14 cellular contexts compared by ENCODE assay signal in genomic region chr1:183019860-183020259, GRCh38. TPM values are rescaled to one million over a fixed set of nuclear protein-coding genes. Genes with fewer than 3 reads are reported as not detected.
DNase-seq lines count a peak whose midpoint lies in the region; ATAC-seq and TF ChIP-seq lines count a peak whose summit lies in the region.
"Had no signal": no experiment of that assay in that cellular context is flagged by ENCODE, and none has a peak within 500 bp of the region (broad histone marks: within the 10 kb centered on the region; RNA-seq: fewer than 3 reads in every experiment).

No MANE protein-coding gene starts in this region.

- TF ChIP-seq CTCF in choroid plexus epithelial cell (conservative IDR thresholded peaks at IDR 0.05; ENCODE audit: low read depth, low read length): peak; percentile 56

- H3K4me1 ChIP-seq in GM23248 (ENCODE audit: insufficient read depth): peaks cover 8% of the 10 kb centered on the region
- H3K4me1 ChIP-seq: Peyer's patch had no signal

- H3K4me3 ChIP-seq in choroid plexus epithelial cell (ENCODE audit: low read depth, low read length): no peak overlapping the region
- no peak overlapping the region for H3K4me3 ChIP-seq in GM23248
- H3K4me3 ChIP-seq: dorsolateral prefrontal cortex, Peyer's patch had no signal

- H3K9me2 ChIP-seq in GM23248 (ENCODE audit: insufficient read depth): no peaks in the 10 kb centered on the region

- peak; percentile 37 for DNase-seq in EH (ENCODE audit: low read depth)
- peak; percentile 44 for DNase-seq in NCI-H2196 treated with DMSO at 0.1 percent for 48 hours (lab: John Stamatoyannopoulos, UW; ENCODE audit: unreplicated experiment)
- DNase-seq in choroid plexus epithelial cell (ENCODE audit: low read depth): peak; percentile 75
- peak; percentile 22 for DNase-seq in mucosa of gallbladder (ENCODE audit: low spot score)
- DNase-seq in GM23248: no peak
- DNase-seq: DMS79; dorsolateral prefrontal cortex; GOT3; NCI-H1417 treated with DMSO at 0.1 percent for 48 hours; Peyer's patch; stimulated activated CD4-positive, alpha-beta T cell treated with anti-CD3 and anti-CD28 coated beads, Interleukin-2, amount 100 ng/mL, for 48 hours had no signal

- H3K36me3 ChIP-seq in GM23248 (ENCODE audit: low read depth): no peaks in the 10 kb centered on the region
- H3K36me3 ChIP-seq: Peyer's patch had no signal

- H3K27ac ChIP-seq in GM23248: no peak overlapping the region
- H3K27ac ChIP-seq: dorsolateral prefrontal cortex, Peyer's patch had no signal

- no peaks in the 10 kb centered on the region for H3K9me3 ChIP-seq in GM23248 (ENCODE audit: low read depth)
- H3K9me3 ChIP-seq: Peyer's patch had no signal

- 91 to 100% methylated on average over 1 of the region's 1 CpG for WGBS in GM23248 (ENCODE audit: low coverage in 1 of 2, low lambda C conversion rate in 2 of 2, missing lambda C conversion rate in 2 of 2), 2 experiments

- H3K4me2 ChIP-seq in GM23248 (ENCODE audit: unreplicated experiment): no peak overlapping the region

- in situ Hi-C loops in GM23248 (cut with MboI): no loop called here

- peaks cover 19% of the 10 kb centered on the region for H3F3A ChIP-seq in GM23248 (ENCODE audit: insufficient read depth)

- no peaks in the 10 kb centered on the region for H4K20me1 ChIP-seq in GM23248 (ENCODE audit: insufficient read depth)

- ATAC-seq in HG02884 (IDR thresholded peaks at IDR 0.05; ENCODE audit: unreplicated experiment): no peak
- no peak for ATAC-seq in HG03095 (IDR thresholded peaks at IDR 0.05; ENCODE audit: unreplicated experiment)
- ATAC-seq in GM21825 (IDR thresholded peaks at IDR 0.05; ENCODE audit: unreplicated experiment): no peak

- peaks cover 12% of the 10 kb centered on the region for H3K79me2 ChIP-seq in GM23248 (ENCODE audit: insufficient read depth)

- no peak overlapping the region for H3K9ac ChIP-seq in GM23248

- H2AFZ ChIP-seq in GM23248: no peak overlapping the region

- H3K27me3 ChIP-seq in GM23248 (replicated peaks; ENCODE audit: insufficient read depth): no peaks in the 10 kb centered on the region
- H3K27me3 ChIP-seq: Peyer's patch had no signal

RNA-seq across cellular contexts. Expression of gene LAMC1, which starts 3.4 kb away (rescaled TPM):
- 140 TPM for total RNA-seq in mucosa of gallbladder
- 686 and 727 TPM in 2 replicates for total RNA-seq in GM23248 (2014; rRNA removed; shearing (Covaris generic))
- polyA plus RNA-seq in GM23248 (2016; fragmentation: Nextera tagmentation; extraction: Ambion mirVana): 176 and 185 TPM in 2 replicates
